In the genomic region with DNA sequence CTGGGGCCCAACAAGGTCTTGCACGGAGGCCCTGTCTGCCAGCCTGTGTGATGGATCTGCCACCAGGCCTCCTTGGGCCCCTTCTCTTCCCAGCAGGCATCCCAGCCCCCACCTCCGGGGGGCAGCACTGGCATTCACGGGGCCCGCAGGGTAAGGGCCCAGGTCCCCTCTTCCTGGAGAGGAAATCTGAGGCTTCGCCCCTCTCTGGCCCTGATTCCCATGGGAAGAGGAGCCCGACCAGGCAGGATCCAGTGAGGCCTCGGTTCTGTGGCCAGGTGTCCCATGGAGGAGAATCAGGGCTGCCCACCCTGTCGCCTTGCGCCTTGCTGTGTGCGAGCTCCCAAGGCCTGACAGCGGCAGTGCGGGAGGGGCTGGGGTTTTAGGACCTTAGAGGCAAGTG, we compare ENCODE assay signal across 12 cellular contexts. TPM values are rescaled to one million over a fixed set of nuclear protein-coding genes. Genes with fewer than 3 reads are reported as not detected.
DNase-seq lines count a peak whose midpoint lies in the region; ATAC-seq, FAIRE-seq and TF ChIP-seq lines count a peak whose summit lies in the region.
"Had no signal": no experiment of that assay in that cellular context is flagged by ENCODE, and none has a peak within 500 bp of the region (broad histone marks: within the 10 kb centered on the region; RNA-seq: fewer than 3 reads in every experiment).

No MANE protein-coding gene starts in this region.

- no peaks in the 10 kb centered on the region for H3K9me3 ChIP-seq in SK-N-SH
- no peaks in the 10 kb centered on the region for H3K9me3 ChIP-seq in endothelial cell of umbilical vein (replicated peaks; ENCODE audit: control insufficient read depth, insufficient read depth, low read length)
- H3K9me3 ChIP-seq: neutrophil, stomach had no signal

- H3F3A ChIP-seq in SK-N-SH (replicated peaks; ENCODE audit: insufficient read depth) = peaks cover 4% of the 10 kb centered on the region

- CTCF ChIA-PET in SK-N-SH (lab: Yijun Ruan, JAX) (no interaction called here), endothelial cell of umbilical vein (lab: Charles Lee) (no interaction called here)

- 75% methylated on average over 1 of the region's 12 CpGs for WGBS in SK-N-SH (ENCODE audit: low lambda C conversion rate)

- no peak overlapping the region for H2AFZ ChIP-seq in SK-N-SH (ENCODE audit: low read depth)
- no peak overlapping the region for H2AFZ ChIP-seq in endothelial cell of umbilical vein (ENCODE audit: low read depth, low read length)

- H3K36me3 ChIP-seq in SK-N-SH (replicated peaks in 1 of 2; ENCODE audit: control insufficient read depth in 1 of 2, insufficient read depth in 2 of 2, low read length in 1 of 2) (peaks cover 1 to 42% of the 10 kb centered on the region in 2 experiments), endothelial cell of umbilical vein (ENCODE audit: control insufficient read depth in 2 of 2, extremely low read depth in 1 of 2, insufficient read depth in 2 of 2, low read length in 2 of 2) (peaks cover 4 to 36% of the 10 kb centered on the region in 2 experiments)

- DNase-seq in SK-N-SH (peak; percentile 51), HuH-7 (ENCODE audit: low spot score) (peak; percentile 30), endothelial cell of umbilical vein (ENCODE audit: low read depth, low spot score) (no peak), posterior vena cava (ENCODE audit: low spot score) (peak; percentile 62)
- DNase-seq: NCI-H446, stomach had no signal

- H3K27ac ChIP-seq in SK-N-SH (ENCODE audit: low read depth in 2 of 2, low read length in 1 of 2) (no peak overlapping the region), endothelial cell of umbilical vein (ENCODE audit: insufficient read depth, low read depth, low read length) (no peak overlapping the region)
- H3K27ac ChIP-seq: neutrophil, stomach had no signal

- ATAC-seq in SK-N-SH treated with all-trans-retinoic acid at 6 μM for 48 hours (no peak), GM19328 (IDR thresholded peaks at IDR 0.05; ENCODE audit: unreplicated experiment) (no peak), HG03025 (IDR thresholded peaks at IDR 0.05; ENCODE audit: low FRiP score, unreplicated experiment) (no peak), GM19395 (IDR thresholded peaks at IDR 0.05; ENCODE audit: unreplicated experiment) (no peak)

- dilution Hi-C loops in endothelial cell of umbilical vein (cut with MboI; ENCODE audit: extremely low pct_ligation_motif_present, low sequenced_read_pairs) = no loop called here

- no peak overlapping the region for H3K4me3 ChIP-seq in SK-N-SH (ENCODE audit: low read depth in 2 of 2, low read length in 1 of 2)
- no peak overlapping the region for H3K4me3 ChIP-seq in endothelial cell of umbilical vein (replicated peaks in 1 of 3; ENCODE audit: insufficient read depth in 1 of 3, low read depth in 1 of 3, low read length in 3 of 3)
- H3K4me3 ChIP-seq: stomach had no signal

- H4K20me1 ChIP-seq in SK-N-SH (ENCODE audit: insufficient read depth) = no peaks in the 10 kb centered on the region; the same call in 1 of the 2 replicates
- H4K20me1 ChIP-seq in endothelial cell of umbilical vein (replicated peaks; ENCODE audit: control insufficient read depth, extremely low read depth, insufficient read depth, low read length) = no peaks in the 10 kb centered on the region

- H3K9ac ChIP-seq in SK-N-SH (no peak overlapping the region), endothelial cell of umbilical vein (replicated peaks; ENCODE audit: extremely low read depth, insufficient read depth, low read length) (no peak overlapping the region)

- H3K79me2 ChIP-seq in SK-N-SH (ENCODE audit: insufficient read depth) (peaks cover 5% of the 10 kb centered on the region; the same call in 1 of the 2 replicates), endothelial cell of umbilical vein (ENCODE audit: control insufficient read depth, insufficient read depth, low read length) (no peaks in the 10 kb centered on the region)

- no TSS peak for BruUV-seq in endothelial cell of umbilical vein (replicated peaks; lab: Mats Ljungman, UMichigan)

- H3K27me3 ChIP-seq in SK-N-SH (ENCODE audit: insufficient read depth) = no peaks in the 10 kb centered on the region
- H3K27me3 ChIP-seq in endothelial cell of umbilical vein (ENCODE audit: control insufficient read depth in 2 of 2, insufficient read depth in 2 of 2, low read length in 2 of 2) = no peaks in the 10 kb centered on the region
- H3K27me3 ChIP-seq: neutrophil, stomach had no signal

- no peak for FAIRE-seq in endothelial cell of umbilical vein (lab: Jason Lieb, UNC)

- H3K4me1 ChIP-seq in SK-N-SH (ENCODE audit: control insufficient read depth in 1 of 2, insufficient read depth in 2 of 2, low read depth in 1 of 2, low read length in 1 of 2) = peaks cover 0 to 7% of the 10 kb centered on the region in 2 experiments; a peak in 1 of 4 replicates
- no peaks in the 10 kb centered on the region for H3K4me1 ChIP-seq in endothelial cell of umbilical vein (ENCODE audit: control insufficient read depth, extremely low read depth, insufficient read depth, low read length)

- TF ChIP-seq EP300 in SK-N-SH (IDR thresholded peaks at IDR 0.05; ENCODE audit: borderline replicate concordance in 1 of 2, low read depth in 1 of 2, low read length in 1 of 2) = no peak

- H3K4me2 ChIP-seq in SK-N-SH (no peak overlapping the region), endothelial cell of umbilical vein (ENCODE audit: insufficient read depth, low read length) (no peak overlapping the region)

- H3K9me2 ChIP-seq in SK-N-SH = no peaks in the 10 kb centered on the region

- TF ChIP-seq RAD21 in SK-N-SH (IDR thresholded peaks at IDR 0.05; ENCODE audit: low read length) = no peak

- intact Hi-C loops in endothelial cell of umbilical vein (cut with micrococcal nuclease) = no loop called here
- intact Hi-C loops in posterior vena cava (cut with DNase I) = no loop called here

- no peaks in the 10 kb centered on the region for H3K9me1 ChIP-seq in endothelial cell of umbilical vein (replicated peaks; ENCODE audit: control insufficient read depth, extremely low read depth, insufficient read depth, low read length)

- POLR2A ChIA-PET in SK-N-SH (lab: Yijun Ruan, JAX) = no interaction called here
- POLR2A ChIA-PET in endothelial cell of umbilical vein (lab: Charles Lee) = no interaction called here

- TF ChIP-seq CTCF in SK-N-SH (IDR thresholded peaks at IDR 0.05) (no peak), endothelial cell of umbilical vein (IDR thresholded peaks at IDR 0.05; ENCODE audit: extremely low read depth in 1 of 2, insufficient read depth in 1 of 2, low read depth in 1 of 2, low read length in 2 of 2) (peak; percentile 6 to 31)

- TF ChIP-seq POLR2A in endothelial cell of umbilical vein (IDR thresholded peaks at IDR 0.05; ENCODE audit: low read depth, low read length) = no peak

TF ChIP-seq in SK-N-SH, 30 proteins besides CTCF, POLR2A, EP300 and RAD21 (continues in another document):
- TF ChIP-seq MEF2A (IDR thresholded peaks at IDR 0.05; ENCODE audit: borderline replicate concordance, low read depth) (no peak), RFX5 (IDR thresholded peaks at IDR 0.05; ENCODE audit: low read length) (no peak), RCOR1 (IDR thresholded peaks at IDR 0.05; ENCODE audit: low read length) (no peak), RXRA (IDR thresholded peaks at IDR 0.05; ENCODE audit: borderline replicate concordance, low read depth) (no peak), POLR2AphosphoS5 (IDR thresholded peaks at IDR 0.05; ENCODE audit: low read depth, low read length) (no peak)

TF ChIP-seq in SK-N-SH treated with all-trans-retinoic acid at 6 μM for 48 hours, 23 proteins besides CTCF, POLR2A, EP300 and RAD21 (continues in another document):
- TF ChIP-seq ESRRG (CRISPR knock-in tag; IDR thresholded peaks at IDR 0.05) (no peak), ZNF8 (CRISPR knock-in tag; IDR thresholded peaks at IDR 0.05) (no peak), TOX (CRISPR knock-in tag; IDR thresholded peaks at IDR 0.05; ENCODE audit: borderline replicate concordance) (no peak), ZFP3 (CRISPR knock-in tag; IDR thresholded peaks at IDR 0.05) (no peak), OSR1 (CRISPR knock-in tag; IDR thresholded peaks at IDR 0.05) (no peak), GLIS3 (CRISPR knock-in tag; IDR thresholded peaks at IDR 0.05) (no peak), SNAI2 (CRISPR knock-in tag; IDR thresholded peaks at IDR 0.05) (no peak)

TF ChIP-seq in endothelial cell of umbilical vein, 7 proteins besides CTCF, POLR2A, EP300 and RAD21 (continues in another document):
- TF ChIP-seq POLR2AphosphoS5 (IDR thresholded peaks at IDR 0.05; ENCODE audit: insufficient read depth, low read depth, low read length) (no peak), GATA2 (IDR thresholded peaks at IDR 0.05; ENCODE audit: insufficient read depth, insufficient read length, low read depth, low read length) (no peak), JUN (IDR thresholded peaks at IDR 0.05; ENCODE audit: borderline replicate concordance, insufficient read depth, insufficient read length, low read depth) (no peak), EZH2 (IDR thresholded peaks at IDR 0.05; ENCODE audit: borderline replicate concordance, low read depth, low read length, severe bottlenecking) (no peak)

RNA-seq across cellular contexts. Expression of gene PDPK1, which starts 48.4 kb away (rescaled TPM):
- polyA plus RNA-seq in SK-N-SH (2012; rRNA removed) (22.0 and 33.4 TPM in 2 replicates), endothelial cell of umbilical vein (19.9 and 22.4 TPM in 2 replicates)
- 18.8 and 27.2 TPM in 2 replicates for polyA plus RNA-seq in SK-N-SH (2012; cell fraction: cytosol; rRNA removed)
- 33.6 and 52.5 TPM in 2 replicates for polyA plus RNA-seq in SK-N-SH (2012; cell fraction: nucleus; rRNA removed)
- total RNA-seq in endothelial cell of umbilical vein (37.3 and 40.8 TPM in 2 replicates), posterior vena cava (10 to 100 TPM; 36.8 to 40.1 TPM)
- 24.6 and 26.6 TPM in 2 replicates for polyA plus RNA-seq in endothelial cell of umbilical vein (2011; cell fraction: cytosol; rRNA removed)
- 43.3 and 47.2 TPM in 2 replicates for polyA plus RNA-seq in endothelial cell of umbilical vein (2011; cell fraction: nucleus; rRNA removed)
- polyA plus RNA-seq in endothelial cell of umbilical vein (2012) = 23.8 and 24.9 TPM in 2 replicates
- polyA minus RNA-seq in endothelial cell of umbilical vein = 39.4 and 42.7 TPM in 2 replicates
- 17.0 TPM for polyA minus RNA-seq in endothelial cell of umbilical vein (2011; cell fraction: cytosol; rRNA and poly(A)+ RNA removed)
- 26.3 and 30.0 TPM in 2 replicates for polyA minus RNA-seq in endothelial cell of umbilical vein (2011; cell fraction: nucleus; rRNA and poly(A)+ RNA removed)

RNA-seq across cellular contexts. Expression of gene CEMP1, which starts 55.0 kb away (rescaled TPM):
- not detected in 2 replicates for polyA plus RNA-seq in SK-N-SH (2012; rRNA removed)
- not detected in 2 replicates for polyA plus RNA-seq in SK-N-SH (2012; cell fraction: cytosol; rRNA removed)
- 0.12 TPM in 1 of 2 replicates, not detected in the other for polyA plus RNA-seq in SK-N-SH (2012; cell fraction: nucleus; rRNA removed)
- not detected in 2 replicates for total RNA-seq in endothelial cell of umbilical vein
- not detected in 2 replicates for polyA plus RNA-seq in endothelial cell of umbilical vein
- polyA plus RNA-seq in endothelial cell of umbilical vein (2011; cell fraction: cytosol; rRNA removed) = not detected in 2 replicates
- not detected in 2 replicates for polyA plus RNA-seq in endothelial cell of umbilical vein (2011; cell fraction: nucleus; rRNA removed)
- polyA plus RNA-seq in endothelial cell of umbilical vein (2012) = 1.1 TPM in 1 of 2 replicates, not detected in the other
- polyA minus RNA-seq in endothelial cell of umbilical vein = not detected in 2 replicates
- polyA minus RNA-seq in endothelial cell of umbilical vein (2011; cell fraction: cytosol; rRNA and poly(A)+ RNA removed) = not detected
- polyA minus RNA-seq in endothelial cell of umbilical vein (2011; cell fraction: nucleus; rRNA and poly(A)+ RNA removed) = not detected in 2 replicates
- total RNA-seq in posterior vena cava = not detected
- total RNA-seq: MCF 10A had no signal
